Comparison of ENCODE assay signal across 8 cellular contexts in genomic region chr11:121418625-121419114, GRCh38. TPM values are rescaled to one million over a fixed set of nuclear protein-coding genes. Genes with fewer than 3 reads are reported as not detected.
DNase-seq lines count a peak whose midpoint lies in the region; ATAC-seq and TF ChIP-seq lines count a peak whose summit lies in the region.

No MANE protein-coding gene starts in this region.

- DNase-seq in H4 (ENCODE audit: low spot score) (peak; percentile 34), NOMO-1 treated with DMSO at 0.1 percent for 48 hours (lab: John Stamatoyannopoulos, UW; ENCODE audit: unreplicated experiment) (peak; percentile 81), pons (ENCODE audit: low spot score) (peak; percentile 55), GOT3 (lab: John Stamatoyannopoulos, UW) (no peak), chondrocyte (ENCODE audit: low spot score) (no peak)
- DNase-seq in activated effector memory CD4-positive, alpha-beta T cell treated with anti-CD3 and anti-CD28 coated beads, Interleukin-2, amount 50 U/mL, for 16 hours: peak; percentile 71

- H3K4me1 Mint-ChIP-seq in chondrocyte (ENCODE audit: low read depth): peaks cover 13% of the 10 kb centered on the region

- no peaks in the 10 kb centered on the region for H3K9me3 Mint-ChIP-seq in chondrocyte (ENCODE audit: low read depth)

- H3K27me3 Mint-ChIP-seq in chondrocyte (ENCODE audit: low read depth): peaks cover 41% of the 10 kb centered on the region

- no peak overlapping the region for H3K4me3 Mint-ChIP-seq in chondrocyte (ENCODE audit: unreplicated experiment)

- H3K36me3 Mint-ChIP-seq in chondrocyte (ENCODE audit: low read depth): no peaks in the 10 kb centered on the region

- no peak overlapping the region for H3K27ac Mint-ChIP-seq in chondrocyte (ENCODE audit: unreplicated experiment)

- no peak for TF ChIP-seq CTCF in chondrocyte (IDR thresholded peaks at IDR 0.05)

- ATAC-seq in GM18502 (IDR thresholded peaks at IDR 0.05; ENCODE audit: poor library complexity, unreplicated experiment) (no peak), GM19035 (IDR thresholded peaks at IDR 0.05; ENCODE audit: unreplicated experiment) (no peak)

RNA-seq across cellular contexts. Expression of gene SORL1, which starts 33.4 kb away (rescaled TPM):
- total RNA-seq in H4 (2014; rRNA removed; shearing (Covaris generic)): 2.5 and 3.6 TPM in 2 replicates
- total RNA-seq in chondrocyte: 0.85 to 0.92 TPM (median 0.87 TPM) in 3 replicates

Comparison
In these comparisons a context has a peak if more than half of its experiments do, and no peak if none do; other contexts are left out.
1. DNase-seq: peak in H4 (single experiment), NOMO-1 treated with DMSO at 0.1 percent for 48 hours (single experiment), activated effector memory CD4-positive, alpha-beta T cell treated with anti-CD3 and anti-CD28 coated beads, Interleukin-2, amount 50 U/mL, for 16 hours (single experiment) and pons (single experiment); none in GOT3 (single experiment) and chondrocyte (single experiment).